In genomic region chr16:88685156-88686061, GRCh38 we compare ENCODE assay signal across 1 cellular context.
TF ChIP-seq lines count a peak whose summit lies in the region.

No MANE protein-coding gene starts in this region.

TF ChIP-seq in HepG2, 621 proteins besides CTCF, POLR2A, EP300 and RAD21 (continued from another document and continues in another):
- TF ChIP-seq AKAP8 (CRISPR knock-in tag; IDR thresholded peaks at IDR 0.05) (peak; percentile 56; the same call in 1 of the 2 replicates), MBNL3 (CRISPR knock-in tag; conservative IDR thresholded peaks at IDR 0.05) (no peak), XRCC5 (optimal IDR thresholded peaks at IDR 0.05; ENCODE audit: low read length) (peak; percentile 82), ZNF772 (CRISPR knock-in tag; IDR thresholded peaks at IDR 0.05) (0 out of 2 replicates have a peak, but pooled peaks have one; percentile 13), PHF5A (CRISPR knock-in tag; IDR thresholded peaks at IDR 0.05; ENCODE audit: low read depth, unreplicated experiment) (no peak), EZH2 (conservative IDR thresholded peaks at IDR 0.05; ENCODE audit: low read depth, low read length) (peak; percentile 78; the same call in 1 of the 2 replicates), RORA (CRISPR knock-in tag; IDR thresholded peaks at IDR 0.05) (no peak), TRAFD1 (CRISPR knock-in tag; IDR thresholded peaks at IDR 0.05; ENCODE audit: borderline replicate concordance) (no peak), ZNF343 (CRISPR knock-in tag; IDR thresholded peaks at IDR 0.05) (no peak), USF2 (IDR thresholded peaks at IDR 0.05; ENCODE audit: low read depth, low read length) (no peak), USF2 (CRISPR knock-in tag; IDR thresholded peaks at IDR 0.05; ENCODE audit: borderline replicate concordance) (no peak), ZNF256 (CRISPR knock-in tag; conservative IDR thresholded peaks at IDR 0.05) (no peak), THAP9 (CRISPR knock-in tag; IDR thresholded peaks at IDR 0.05; ENCODE audit: borderline replicate concordance) (peak; percentile 50; the same call in 1 of the 2 replicates), ZNF160 (CRISPR knock-in tag; IDR thresholded peaks at IDR 0.05) (no peak), PRMT3 (CRISPR knock-in tag; IDR thresholded peaks at IDR 0.05; ENCODE audit: borderline replicate concordance, low read depth) (no peak), TEAD2 (CRISPR knock-in tag; IDR thresholded peaks at IDR 0.05) (no peak), ZSCAN25 (CRISPR knock-in tag; IDR thresholded peaks at IDR 0.05) (no peak), LCORL (IDR thresholded peaks at IDR 0.05) (no peak), LCORL (CRISPR knock-in tag; IDR thresholded peaks at IDR 0.05) (peak; percentile 28; the same call in 1 of the 2 replicates), DMAP1 (CRISPR knock-in tag; IDR thresholded peaks at IDR 0.05) (no peak), ZBTB34 (CRISPR knock-in tag; IDR thresholded peaks at IDR 0.05) (no peak), SOX6 (IDR thresholded peaks at IDR 0.05) (no peak), SOX6 (CRISPR knock-in tag; IDR thresholded peaks at IDR 0.05) (0 out of 2 replicates have a peak, but pooled peaks have one; percentile 11), ZNF354B (CRISPR knock-in tag; IDR thresholded peaks at IDR 0.05) (no peak), HNRNPLL (IDR thresholded peaks at IDR 0.05; ENCODE audit: low read depth, low read length, poor library complexity, severe bottlenecking) (no peak), IKZF1 (IDR thresholded peaks at IDR 0.05) (no peak), CERS6 (CRISPR knock-in tag; IDR thresholded peaks at IDR 0.05) (no peak), RBM39 (IDR thresholded peaks at IDR 0.05; ENCODE audit: low read depth, low read length, poor library complexity, severe bottlenecking) (no peak), KLF16 (CRISPR knock-in tag; IDR thresholded peaks at IDR 0.05) (0 out of 4 replicates have a peak, but pooled peaks of 1 of the 2 experiments have one; percentile 48), NKX3-1 (CRISPR knock-in tag; IDR thresholded peaks at IDR 0.05) (no peak), ZNF546 (CRISPR knock-in tag; conservative IDR thresholded peaks at IDR 0.05) (no peak), TERF1 (CRISPR knock-in tag; IDR thresholded peaks at IDR 0.05) (no peak), JUN (CRISPR knock-in tag; IDR thresholded peaks at IDR 0.05) (no peak), NPAS2 (CRISPR knock-in tag; IDR thresholded peaks at IDR 0.05; ENCODE audit: borderline replicate concordance) (no peak), TCF12 (IDR thresholded peaks at IDR 0.05) (no peak), TCF12 (CRISPR knock-in tag; IDR thresholded peaks at IDR 0.05) (0 out of 2 replicates have a peak, but pooled peaks have one; percentile 17), THRA (CRISPR knock-in tag; IDR thresholded peaks at IDR 0.05; ENCODE audit: borderline replicate concordance) (0 out of 2 replicates have a peak, but pooled peaks have one; percentile 18), PITX1 (CRISPR knock-in tag; IDR thresholded peaks at IDR 0.05) (no peak), ZMAT5 (CRISPR knock-in tag; IDR thresholded peaks at IDR 0.05; ENCODE audit: borderline replicate concordance, low read depth) (no peak), SATB2 (CRISPR knock-in tag; IDR thresholded peaks at IDR 0.05) (no peak), SMAD3 (CRISPR knock-in tag; IDR thresholded peaks at IDR 0.05) (no peak), ZNF616 (CRISPR knock-in tag; IDR thresholded peaks at IDR 0.05; ENCODE audit: low read depth) (no peak), AHDC1 (CRISPR knock-in tag; IDR thresholded peaks at IDR 0.05; ENCODE audit: borderline replicate concordance) (no peak), ZSCAN31 (CRISPR knock-in tag; IDR thresholded peaks at IDR 0.05; ENCODE audit: low read depth) (no peak), ZBTB49 (CRISPR knock-in tag; IDR thresholded peaks at IDR 0.05; ENCODE audit: borderline replicate concordance) (no peak), PPARG (CRISPR knock-in tag; conservative IDR thresholded peaks at IDR 0.05) (no peak)
